27 cellular contexts compared by ENCODE assay signal in genomic region chr18:5986257-5986909, GRCh38.
"Had no signal": no experiment of that assay in that cellular context is flagged by ENCODE, and none has a peak within 500 bp of the region (broad histone marks: within the 10 kb centered on the region; RNA-seq: fewer than 3 reads in every experiment).

No MANE protein-coding gene starts in this region.

- H3K4me3 ChIP-seq: gastrocnemius medialis, lower lobe of right lung, neural progenitor cell, smooth muscle cell, suprapubic skin, transverse colon, upper lobe of right lung, uterus had no signal

- H3K4me3 Mint-ChIP-seq: dendritic cell treated with granulocyte-macrophage colony-stimulating factor and Interleukin-4, amounts not matched to agents 40 ng/mL and 50 ng/mL, for 4 days; memory B cell; naive thymus-derived CD4-positive, alpha-beta T cell; nephron; neural progenitor cell; stimulated activated naive CD8-positive, alpha-beta T cell treated with anti-CD3 and anti-CD28 coated beads, Interleukin-15, amount 100 ng/mL, for 72 hours had no signal

- DNase-seq: effector CD8-positive, alpha-beta T cell; erythroblast; gastrocnemius medialis; head of caudate nucleus; left ventricle myocardium superior; lower lobe of right lung; naive thymus-derived CD4-positive, alpha-beta T cell; stimulated activated CD4-positive, alpha-beta T cell treated with anti-CD3 and anti-CD28 coated beads, Interleukin-12 subunit alpha, Interleukin-12 subunit beta, amount 100 ng/mL, for 4 hours; stimulated activated CD4-positive, alpha-beta T cell treated with anti-CD3 and anti-CD28 coated beads, Interleukin-1b, Interleukin-23, amount 100 ng/mL, for 48 hours; stimulated activated CD4-positive, alpha-beta T cell treated with anti-CD3 and anti-CD28 coated beads, Interleukin-4, amount 100 ng/mL, for 1 hour; stimulated activated CD8-positive, alpha-beta memory T cell treated with anti-CD3 and anti-CD28 coated beads, Interleukin-4, amount 100 ng/mL, for 48 hours; stimulated activated naive CD4-positive, alpha-beta T cell; stimulated activated naive CD8-positive, alpha-beta T cell treated with anti-CD3 and anti-CD28 coated beads, Interleukin-15, amount 100 ng/mL, for 72 hours; transverse colon; upper lobe of right lung; uterus had no signal

- H3K27me3 Mint-ChIP-seq: dendritic cell treated with granulocyte-macrophage colony-stimulating factor and Interleukin-4, amounts not matched to agents 40 ng/mL and 50 ng/mL, for 4 days; progenitor cell of endocrine pancreas; stimulated activated naive CD8-positive, alpha-beta T cell treated with anti-CD3 and anti-CD28 coated beads, Interleukin-15, amount 100 ng/mL, for 72 hours had no signal

- FAIRE-seq: colon, keratinocyte had no signal

- H3K4me1 Mint-ChIP-seq: memory B cell; naive thymus-derived CD4-positive, alpha-beta T cell; stimulated activated naive CD8-positive, alpha-beta T cell treated with anti-CD3 and anti-CD28 coated beads, Interleukin-15, amount 100 ng/mL, for 72 hours had no signal

- H3K9me3 ChIP-seq: gastrocnemius medialis, lower lobe of right lung, suprapubic skin, transverse colon, upper lobe of right lung, uterus had no signal

- H3K9me3 Mint-ChIP-seq: dendritic cell treated with granulocyte-macrophage colony-stimulating factor and Interleukin-4, amounts not matched to agents 40 ng/mL and 50 ng/mL, for 4 days; memory B cell; nephron; neural progenitor cell had no signal

- H3K27me3 ChIP-seq: gastrocnemius medialis, neural progenitor cell, suprapubic skin, transverse colon, upper lobe of right lung, uterus had no signal

- H2AFZ ChIP-seq: neural progenitor cell, parathyroid adenoma had no signal

- H3K27ac ChIP-seq: gastrocnemius medialis, lower lobe of right lung, neural progenitor cell, parathyroid adenoma, suprapubic skin, transverse colon, upper lobe of right lung, uterus had no signal

- H3K36me3 Mint-ChIP-seq: memory B cell; naive thymus-derived CD4-positive, alpha-beta T cell; neural progenitor cell had no signal

- ATAC-seq: gastrocnemius medialis; left ventricle myocardium superior; lower lobe of right lung; naive thymus-derived CD4-positive, alpha-beta T cell; sciatic nerve; stimulated activated naive CD8-positive, alpha-beta T cell treated with anti-CD3 and anti-CD28 coated beads, Interleukin-15, amount 100 ng/mL, for 72 hours; upper lobe of right lung had no signal

- H3K4me1 ChIP-seq: gastrocnemius medialis, lower lobe of right lung, parathyroid adenoma, suprapubic skin, transverse colon, upper lobe of right lung, uterus had no signal

- H3K36me3 ChIP-seq: gastrocnemius medialis, lower lobe of right lung, neural progenitor cell, suprapubic skin, transverse colon, upper lobe of right lung, uterus had no signal

- H3K79me2 ChIP-seq: parathyroid adenoma had no signal

- H3K27ac Mint-ChIP-seq: dendritic cell treated with granulocyte-macrophage colony-stimulating factor and Interleukin-4, amounts not matched to agents 40 ng/mL and 50 ng/mL, for 4 days; memory B cell; naive thymus-derived CD4-positive, alpha-beta T cell; nephron; neural progenitor cell; progenitor cell of endocrine pancreas; stimulated activated naive CD8-positive, alpha-beta T cell treated with anti-CD3 and anti-CD28 coated beads, Interleukin-15, amount 100 ng/mL, for 72 hours had no signal

- H3K9ac ChIP-seq: neural progenitor cell, parathyroid adenoma had no signal

- H3K4me2 ChIP-seq: neural progenitor cell, smooth muscle cell had no signal
